In the genomic region with DNA sequence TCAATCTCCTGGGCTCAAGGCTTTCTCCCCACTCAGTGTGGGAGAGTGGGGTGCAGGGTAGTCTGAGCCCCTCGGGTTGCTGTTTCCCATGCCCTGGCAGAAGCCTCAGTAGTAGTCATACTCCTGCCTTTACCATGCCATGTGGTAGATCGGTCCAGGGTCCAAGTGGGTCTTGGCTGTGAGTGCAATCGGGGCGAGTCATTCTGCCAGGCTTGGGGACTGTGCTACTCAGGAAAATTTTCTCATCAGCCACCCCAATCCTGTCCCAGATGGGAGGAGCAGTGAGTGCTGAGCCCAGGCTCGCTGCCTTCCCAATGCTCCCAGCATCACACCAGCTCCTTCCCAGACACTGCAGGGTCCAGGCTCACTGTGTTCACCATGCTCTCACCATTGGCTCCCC, we compare ENCODE assay signal across 34 cellular contexts. TPM values are rescaled to one million over a fixed set of nuclear protein-coding genes. Genes with fewer than 3 reads are reported as not detected.
"Had no signal": no experiment of that assay in that cellular context is flagged by ENCODE, and none has a peak within 500 bp of the region (broad histone marks: within the 10 kb centered on the region; RNA-seq: fewer than 3 reads in every experiment).

No MANE protein-coding gene starts in this region.

- H3K27ac ChIP-seq: left lung, lower lobe of right lung, neural progenitor cell, neutrophil, parathyroid adenoma, right atrium auricular region, right lobe of liver, stomach, testis, thyroid gland, transverse colon, upper lobe of right lung had no signal

- H3K4me3 ChIP-seq: left lung, lower lobe of right lung, neural progenitor cell, right atrium auricular region, right lobe of liver, smooth muscle cell, stomach, testis, thyroid gland, transverse colon, upper lobe of right lung had no signal

- H3K27ac Mint-ChIP-seq: immature natural killer cell; mesothelial cell of epicardium; naive B cell; natural killer cell; nephron progenitor cell; neural progenitor cell; progenitor cell of endocrine pancreas; stimulated activated naive B cell treated with anti-CD40 and anti-IgM and Interleukin-4, amounts not matched to agents 10 μg/mL and 1 μg/mL and 100 μg/mL, for 72 hours had no signal

- ATAC-seq: left colon; left lung; lower lobe of right lung; natural killer cell; right lobe of liver; stimulated activated naive B cell treated with anti-CD40 and anti-IgM and Interleukin-4, amounts not matched to agents 10 μg/mL and 1 μg/mL and 100 μg/mL, for 72 hours; stimulated activated naive CD8-positive, alpha-beta T cell treated with anti-CD3 and anti-CD28 coated beads, Interleukin-15, Interleukin-2, amounts not matched to agents 100 U/mL and 50 U/mL, for 24 hours; upper lobe of right lung had no signal

- H3K9ac ChIP-seq: neural progenitor cell, parathyroid adenoma had no signal

- H3K27me3 ChIP-seq: testis had no signal

- H3K36me3 ChIP-seq: left lung, lower lobe of right lung, neural progenitor cell, neutrophil, right atrium auricular region, right lobe of liver, stomach, thyroid gland, transverse colon, upper lobe of right lung had no signal

- H3K4me1 ChIP-seq: parathyroid adenoma, testis had no signal

- H3K4me2 ChIP-seq: neural progenitor cell, smooth muscle cell had no signal

- H3K9me3 ChIP-seq: left lung, lower lobe of right lung, neutrophil, right atrium auricular region, right lobe of liver, stomach, testis, thyroid gland, transverse colon, upper lobe of right lung had no signal

- H3K9me3 Mint-ChIP-seq: naive B cell; natural killer cell; stimulated activated naive B cell treated with anti-CD40 and anti-IgM and Interleukin-4, amounts not matched to agents 10 μg/mL and 1 μg/mL and 100 μg/mL, for 72 hours had no signal

- H2AFZ ChIP-seq: neural progenitor cell, parathyroid adenoma had no signal

- H3K4me3 Mint-ChIP-seq: immature natural killer cell; mesothelial cell of epicardium; natural killer cell; nephron progenitor cell; neural progenitor cell; stimulated activated naive B cell treated with anti-CD40 and anti-IgM and Interleukin-4, amounts not matched to agents 10 μg/mL and 1 μg/mL and 100 μg/mL, for 72 hours had no signal

- H3K79me2 ChIP-seq: parathyroid adenoma had no signal

- H3K36me3 Mint-ChIP-seq: mesothelial cell of epicardium, neural progenitor cell had no signal

- DNase-seq: hypothalamus; immature natural killer cell; kidney; left colon; left lung; lower lobe of right lung; mammary epithelial cell; mesenchymal stem cell; naive B cell; natural killer cell; nephron progenitor cell; occipital lobe; right lobe of liver; stimulated activated CD4-positive, alpha-beta T cell treated with anti-CD3 and anti-CD28 coated beads, Interleukin-1b, Interleukin-23, amount 100 ng/mL, for 48 hours; stimulated activated CD4-positive, alpha-beta T cell treated with anti-CD3 and anti-CD28 coated beads, Interleukin-2, amount 100 ng/mL, for 48 hours; stimulated activated CD4-positive, alpha-beta T cell treated with anti-CD3 and anti-CD28 coated beads, Interleukin-4, amount 100 ng/mL, for 4 hours; stimulated activated naive B cell treated with anti-CD40 and anti-IgM and Interleukin-4, amounts not matched to agents 10 μg/mL and 1 μg/mL and 100 μg/mL, for 72 hours; stimulated activated naive CD8-positive, alpha-beta T cell treated with anti-CD3 and anti-CD28 coated beads, Interleukin-15, Interleukin-2, amounts not matched to agents 100 U/mL and 50 U/mL, for 24 hours; stomach; testis; thyroid gland; transverse colon; upper lobe of right lung had no signal

RNA-seq across cellular contexts. Expression of gene RAET1L, which starts 10.7 kb away (rescaled TPM):
- total RNA-seq: left colon, liver, lower lobe of right lung, mesothelial cell of epicardium, natural killer cell, osteocyte, progenitor cell of endocrine pancreas, pulmonary artery endothelial cell, right atrium auricular region, right lobe of liver, skeletal muscle tissue, stomach, thyroid gland, transverse colon, upper lobe of right lung had no signal
- polyA plus RNA-seq: immature natural killer cell, liver had no signal
